Comparison of ENCODE assay signal across 1 cellular context in genomic region chr1:191508239-191508638, GRCh38.
TF ChIP-seq lines count a peak whose summit lies in the region.

No MANE protein-coding gene starts in this region.

TF ChIP-seq in H1, 55 proteins besides CTCF, POLR2A, EP300 and RAD21:
- TF ChIP-seq YY1 (IDR thresholded peaks at IDR 0.05; ENCODE audit: low read depth, low read length) (no peak), GTF2F1 (IDR thresholded peaks at IDR 0.05; ENCODE audit: borderline replicate concordance, low read depth, low read length) (no peak), CHD1 (IDR thresholded peaks at IDR 0.05; ENCODE audit: low read depth, low read length) (no peak), NRF1 (IDR thresholded peaks at IDR 0.05; ENCODE audit: low read depth, low read length) (no peak)
TF ChIP-seq in H1: peak in this region for 0.
